Comparison of ENCODE assay signal across 9 cellular contexts in genomic region chr5:128905225-128906110, GRCh38. TPM values are rescaled to one million over a fixed set of nuclear protein-coding genes. Genes with fewer than 3 reads are reported as not detected.
DNase-seq lines count a peak whose midpoint lies in the region; ATAC-seq, FAIRE-seq and TF ChIP-seq lines count a peak whose summit lies in the region.
"Had no signal": no experiment of that assay in that cellular context is flagged by ENCODE, and none has a peak within 500 bp of the region (broad histone marks: within the 10 kb centered on the region; RNA-seq: fewer than 3 reads in every experiment).

No MANE protein-coding gene starts in this region.

- H3K9ac ChIP-seq in PC-3 (ENCODE audit: low read length) (no peak overlapping the region), K562 (ENCODE audit: insufficient read depth in 1 of 2, low read depth in 2 of 2, low read length in 2 of 2) (no peak overlapping the region)

- no TSS peak for BruUV-seq in PC-3 (replicated peaks; lab: Mats Ljungman, UMichigan)
- BruUV-seq in K562 (replicated peaks; lab: Mats Ljungman, UMichigan): no TSS peak

- H3K4me3 ChIP-seq in PC-3 (ENCODE audit: low read length) (no peak overlapping the region), K562 (no peak overlapping the region)

- intact Hi-C loops in PC-3 (cut with micrococcal nuclease) (loop anchor here (1.0 to 5.0 kb wide), 4 partner anchors 148 to 862 kb away; partner anchors contain the start of gene ISOC1), K562 (cut with micrococcal nuclease) (loop anchor here (1.0 to 10.0 kb wide), 7 partner anchors 147 to 1341 kb away; partner anchors contain the start of gene ISOC1)

- no peak overlapping the region for H3K4me3 Mint-ChIP-seq in T-helper 2 cell treated with Interferon-gamma antibody and Interleukin-4, amounts not matched to agents 5 μg/mL and 100 μg/mL, for 36 hours

- H3K4me1 Mint-ChIP-seq in T-helper 2 cell treated with Interferon-gamma antibody and Interleukin-4, amounts not matched to agents 5 μg/mL and 100 μg/mL, for 36 hours (ENCODE audit: low read depth): no peaks in the 10 kb centered on the region

- no peaks in the 10 kb centered on the region for H3K9me3 ChIP-seq in PC-3 (ENCODE audit: low read length)
- no peaks in the 10 kb centered on the region for H3K9me3 ChIP-seq in K562 (replicated peaks; ENCODE audit: control insufficient read depth, insufficient read depth, low read depth, low read length)

- in situ Hi-C loops in K562 (cut with MboI): loop anchor here (25.0 kb wide), 1 partner anchor 232 kb away; no protein-coding TSS in a partner anchor

- H3F3A ChIP-seq in PC-3 (ENCODE audit: low read length, unreplicated experiment): no peaks in the 10 kb centered on the region

- POLR2A ChIA-PET in PC-3 (lab: Charles Lee; ENCODE audit: unreplicated experiment) (interaction anchor here (0.7 kb wide), 1 partner anchor 189 kb away, joined by 6 read pairs; the partner anchor contains the start of gene ISOC1), K562 (lab: Yijun Ruan, JAX) (no interaction called here)

- FAIRE-seq in K562 (lab: Jason Lieb, UNC): peak; percentile 75

- H3K27ac Mint-ChIP-seq in T-helper 2 cell treated with Interferon-gamma antibody and Interleukin-4, amounts not matched to agents 5 μg/mL and 100 μg/mL, for 36 hours: no peak overlapping the region

- no peak overlapping the region for H3K4me2 ChIP-seq in PC-3 (ENCODE audit: low read length)
- no peak overlapping the region for H3K4me2 ChIP-seq in K562 (ENCODE audit: insufficient read depth, low read length)

- H3K36me3 Mint-ChIP-seq in T-helper 2 cell treated with Interferon-gamma antibody and Interleukin-4, amounts not matched to agents 5 μg/mL and 100 μg/mL, for 36 hours (ENCODE audit: low read depth): no peaks in the 10 kb centered on the region

- no peak for TF ChIP-seq EP300 in K562 (IDR thresholded peaks at IDR 0.05; ENCODE audit: low read length)

- H2AFZ ChIP-seq in PC-3 (ENCODE audit: low read length) (no peak overlapping the region), K562 (ENCODE audit: low read depth, low read length) (no peak overlapping the region)

- no peaks in the 10 kb centered on the region for H3K27me3 Mint-ChIP-seq in T-helper 2 cell treated with Interferon-gamma antibody and Interleukin-4, amounts not matched to agents 5 μg/mL and 100 μg/mL, for 36 hours (ENCODE audit: low read depth)

- H3K9me1 ChIP-seq in K562 (ENCODE audit: control insufficient read depth, insufficient read depth, low read length): no peaks in the 10 kb centered on the region

- no peak for TF ChIP-seq POLR2A in K562 (conservative IDR thresholded peaks at IDR 0.05)

- H3K36me3 ChIP-seq in PC-3 (ENCODE audit: low read depth, low read length) (no peaks in the 10 kb centered on the region), K562 (ENCODE audit: control insufficient read depth, insufficient read depth, low read length) (no peaks in the 10 kb centered on the region)

- TF ChIP-seq CTCF in PC-3 (conservative IDR thresholded peaks at IDR 0.05; ENCODE audit: low read depth, low read length) (peak; percentile 86), K562 (IDR thresholded peaks at IDR 0.05 in 2 of 3, conservative IDR thresholded peaks at IDR 0.05 in 1 of 3; ENCODE audit: insufficient read depth in 2 of 3, low read depth in 1 of 3, low read length in 3 of 3) (peak; percentile 56 to 83 (median 59); a peak in 5 of 6 replicates)

- CTCF ChIA-PET in PC-3 (lab: Charles Lee): no interaction called here
- CTCF ChIA-PET in K562 (lab: Yijun Ruan, JAX; ENCODE audit: low intra/inter-chr PET ratio): interaction anchor here (0.6 to 2.8 kb wide), 6 partner anchors 18 to 863 kb away, joined by 3 to 17 read pairs (median 4); partner anchors contain the start of gene ISOC1

- H3K27me3 ChIP-seq in PC-3 (ENCODE audit: low read length): peaks cover 26% of the 10 kb centered on the region
- no peaks in the 10 kb centered on the region for H3K27me3 ChIP-seq in K562 (ENCODE audit: control insufficient read depth in 2 of 2, insufficient read depth in 2 of 2, low read length in 2 of 2)

- H3K79me2 ChIP-seq in PC-3 (ENCODE audit: low read length) (no peaks in the 10 kb centered on the region), K562 (ENCODE audit: control insufficient read depth, insufficient read depth, low read length) (no peaks in the 10 kb centered on the region)

- H3K9me3 Mint-ChIP-seq in T-helper 2 cell treated with Interferon-gamma antibody and Interleukin-4, amounts not matched to agents 5 μg/mL and 100 μg/mL, for 36 hours: no peaks in the 10 kb centered on the region

- H4K20me1 ChIP-seq in PC-3 (ENCODE audit: low read length) (no peaks in the 10 kb centered on the region), K562 (replicated peaks; ENCODE audit: control insufficient read depth, insufficient read depth, low read length) (no peaks in the 10 kb centered on the region)

- H3K4me1 ChIP-seq in PC-3 (ENCODE audit: insufficient read depth, low read length): no peaks in the 10 kb centered on the region
- no peaks in the 10 kb centered on the region for H3K4me1 ChIP-seq in K562 (replicated peaks in 1 of 2; ENCODE audit: control insufficient read depth in 2 of 2, insufficient read depth in 2 of 2, low read length in 2 of 2)

- ATAC-seq in GM21423 (IDR thresholded peaks at IDR 0.05; ENCODE audit: unreplicated experiment) (peak; percentile 86), HG03558 (IDR thresholded peaks at IDR 0.05; ENCODE audit: extremely low read depth, unreplicated experiment) (peak; percentile 78), PC-3 (peak; percentile 94), K562 (peak; percentile 88)
- ATAC-seq: left colon had no signal

- WGBS in K562 (ENCODE audit: insufficient coverage, low coverage, missing lambda C conversion rate): 0% methylated on average over 5 of the region's 5 CpGs

- peak; percentile 96 for TF ChIP-seq RAD21 in K562 (CRISPR knock-in tag; conservative IDR thresholded peaks at IDR 0.05 in 1 of 2, IDR thresholded peaks at IDR 0.05 in 1 of 2)

- no peak overlapping the region for H3K27ac ChIP-seq in PC-3 (ENCODE audit: low read length)
- no peak overlapping the region for H3K27ac ChIP-seq in K562 (ENCODE audit: extremely low read depth, low read depth, low read length)

- DNase-seq in T-helper 2 cell: peak in 3 of 5 experiments; percentile 2 to 47 (median 5)
- DNase-seq in T-helper 2 cell treated with Interferon-gamma antibody and Interleukin-4, amounts not matched to agents 5 μg/mL and 100 μg/mL, for 36 hours (ENCODE audit: low spot score): no peak
- DNase-seq in PC-3: peak; percentile 73
- peak; percentile 47 to 74 (median 52) for DNase-seq in K562 (ENCODE audit: extremely low read depth in 1 of 4, low spot score in 3 of 4)
- peak; percentile 1 for DNase-seq in iPS DF 4.7 (ENCODE audit: extremely low read depth, low spot score)
- peak in 2 of 3 experiments; percentile 9 to 10 for DNase-seq in stimulated activated CD4-positive, alpha-beta T cell treated with anti-CD3 and anti-CD28 coated beads, TNF-alpha, amount 100 ng/mL, for 24 hours (ENCODE audit: low read depth in 3 of 3)

- H3K9me2 ChIP-seq in PC-3 (replicated peaks; ENCODE audit: low read length): no peaks in the 10 kb centered on the region

TF ChIP-seq in K562, 482 proteins besides CTCF, POLR2A, EP300 and RAD21 (continues in another document):
- TF ChIP-seq FUS (optimal IDR thresholded peaks at IDR 0.05; ENCODE audit: low read depth, low read length) (no peak), DEAF1 (CRISPR knock-in tag; IDR thresholded peaks at IDR 0.05) (peak; percentile 91), BRD4 (IDR thresholded peaks at IDR 0.05) (no peak), SMC3 (conservative IDR thresholded peaks at IDR 0.05; ENCODE audit: insufficient read depth, low read depth, low read length) (peak; percentile 69)

RNA-seq across cellular contexts. Expression of gene SLC27A6, which starts 59.8 kb away (rescaled TPM):
- total RNA-seq in PC-3 (2014; rRNA removed) (not detected in 2 replicates), K562 (2014; rRNA removed) (0.61 and 0.77 TPM in 2 replicates), K562 (2014; rRNA removed; fragmentation: Illumina TruSeq; extraction: Trizol) (1.3 TPM in 2 replicates), K562 (2015; rRNA removed; fragmentation: Illumina TruSeq; extraction: Trizol) (1.6 and 1.9 TPM in 2 replicates), K562 (2021) (0.76 and 1.2 TPM in 2 replicates)
- 1.2 and 1.3 TPM in 2 replicates for total RNA-seq in K562 (2011; cell fraction: chromatin; rRNA removed; ENCODE audit: low replicate concordance)
- total RNA-seq in K562 (2011; cell fraction: nucleolus; rRNA removed): 0.67 and 1.1 TPM in 2 replicates
- total RNA-seq in K562 (2011; cell fraction: nucleoplasm; rRNA removed): 0.88 and 1.8 TPM in 2 replicates
- polyA plus RNA-seq in K562 (2011; rRNA removed) (0.83 and 1.5 TPM in 2 replicates), K562 (2014; fragmentation: Illumina TruSeq; extraction: Trizol) (1.1 and 1.4 TPM in 2 replicates), K562 (2014; fragmentation: Nextera tagmentation; extraction: Ambion mirVana) (1 to 10 TPM in 1 of 2 experiments, under 1 TPM in 1; 0.56 to 1.1 TPM), K562 (2014; rRNA removed) (1.0 and 1.1 TPM in 2 replicates)
- polyA plus RNA-seq in K562 (2011; cell fraction: cytosol; rRNA removed): 0.50 and 0.57 TPM in 2 replicates
- polyA plus RNA-seq in K562 (2011; cell fraction: nucleus; rRNA removed): 0.46 and 0.94 TPM in 2 replicates
- polyA plus RNA-seq in K562 (2012): 1.2 and 1.4 TPM in 2 replicates
- 1.0 and 1.9 TPM in 2 replicates for polyA minus RNA-seq in K562 (2011; rRNA and poly(A)+ RNA removed)
- polyA minus RNA-seq in K562 (2011; cell fraction: cytosol; rRNA and poly(A)+ RNA removed): 0.67 TPM in 1 of 2 replicates, not detected in the other
- 1.2 TPM in 2 replicates for polyA minus RNA-seq in K562 (2011; cell fraction: nucleus; rRNA and poly(A)+ RNA removed)
